Comparison of ENCODE assay signal across 2 cellular contexts in the genomic region with DNA sequence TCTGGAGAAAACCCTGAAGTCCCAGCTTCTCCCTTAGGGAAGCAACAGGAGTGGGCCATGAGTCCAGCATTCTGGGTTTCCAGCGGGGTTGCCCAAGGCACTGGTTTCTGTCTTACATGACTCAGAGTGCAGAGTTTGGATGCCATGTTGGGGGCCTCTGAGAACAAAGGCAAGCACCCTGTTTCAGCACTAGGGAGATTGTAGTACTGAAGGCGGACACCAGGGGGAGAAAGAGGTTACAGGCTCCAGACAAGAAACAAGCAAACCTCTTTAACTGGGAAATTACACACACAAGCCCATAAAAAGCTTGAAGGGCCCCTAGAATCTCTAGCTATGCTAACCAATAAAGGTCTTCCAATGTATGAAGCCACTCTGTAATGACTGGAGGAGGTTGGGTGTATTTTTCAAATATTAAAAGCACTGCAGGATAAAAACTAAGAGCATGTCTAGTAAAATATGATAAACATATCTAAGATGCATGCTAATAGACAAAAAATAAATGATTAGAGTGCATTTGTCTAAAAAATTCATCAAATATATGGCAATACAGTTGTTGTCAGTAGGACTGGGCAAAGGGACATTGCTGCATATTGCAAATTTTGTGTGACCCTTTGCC.
TF ChIP-seq lines count a peak whose summit lies in the region.

No MANE protein-coding gene starts in this region.

TF ChIP-seq in IMR-90, 13 proteins besides CTCF, POLR2A, EP300 and RAD21:
- TF ChIP-seq CEBPB (IDR thresholded peaks at IDR 0.05; ENCODE audit: low read depth, low read length): no peak

TF ChIP-seq in SK-N-SH treated with all-trans-retinoic acid at 6 μM for 48 hours, 23 proteins besides CTCF, POLR2A, EP300 and RAD21:
- TF ChIP-seq ZNF565 (CRISPR knock-in tag; conservative IDR thresholded peaks at IDR 0.05; ENCODE audit: low read depth) (no peak), ARNTL (CRISPR knock-in tag; IDR thresholded peaks at IDR 0.05; ENCODE audit: borderline replicate concordance, low read depth) (no peak), GLIS3 (CRISPR knock-in tag; IDR thresholded peaks at IDR 0.05) (no peak), TCF4 (CRISPR knock-in tag; IDR thresholded peaks at IDR 0.05; ENCODE audit: borderline replicate concordance) (no peak), PPARA (CRISPR knock-in tag; IDR thresholded peaks at IDR 0.05; ENCODE audit: borderline replicate concordance) (no peak), ZNF70 (CRISPR knock-in tag; IDR thresholded peaks at IDR 0.05) (no peak), ZC3H10 (CRISPR knock-in tag; IDR thresholded peaks at IDR 0.05) (no peak), SNAI2 (CRISPR knock-in tag; IDR thresholded peaks at IDR 0.05) (no peak), ZNF8 (CRISPR knock-in tag; IDR thresholded peaks at IDR 0.05) (no peak), ZFP3 (CRISPR knock-in tag; IDR thresholded peaks at IDR 0.05) (no peak), ISL1 (CRISPR knock-in tag; IDR thresholded peaks at IDR 0.05) (no peak), RARB (CRISPR knock-in tag; IDR thresholded peaks at IDR 0.05) (no peak), OSR1 (CRISPR knock-in tag; IDR thresholded peaks at IDR 0.05) (no peak), ZFP30 (CRISPR knock-in tag; IDR thresholded peaks at IDR 0.05) (no peak), TOX (CRISPR knock-in tag; IDR thresholded peaks at IDR 0.05; ENCODE audit: borderline replicate concordance) (no peak)
- TF ChIP-seq, protein P1, sequence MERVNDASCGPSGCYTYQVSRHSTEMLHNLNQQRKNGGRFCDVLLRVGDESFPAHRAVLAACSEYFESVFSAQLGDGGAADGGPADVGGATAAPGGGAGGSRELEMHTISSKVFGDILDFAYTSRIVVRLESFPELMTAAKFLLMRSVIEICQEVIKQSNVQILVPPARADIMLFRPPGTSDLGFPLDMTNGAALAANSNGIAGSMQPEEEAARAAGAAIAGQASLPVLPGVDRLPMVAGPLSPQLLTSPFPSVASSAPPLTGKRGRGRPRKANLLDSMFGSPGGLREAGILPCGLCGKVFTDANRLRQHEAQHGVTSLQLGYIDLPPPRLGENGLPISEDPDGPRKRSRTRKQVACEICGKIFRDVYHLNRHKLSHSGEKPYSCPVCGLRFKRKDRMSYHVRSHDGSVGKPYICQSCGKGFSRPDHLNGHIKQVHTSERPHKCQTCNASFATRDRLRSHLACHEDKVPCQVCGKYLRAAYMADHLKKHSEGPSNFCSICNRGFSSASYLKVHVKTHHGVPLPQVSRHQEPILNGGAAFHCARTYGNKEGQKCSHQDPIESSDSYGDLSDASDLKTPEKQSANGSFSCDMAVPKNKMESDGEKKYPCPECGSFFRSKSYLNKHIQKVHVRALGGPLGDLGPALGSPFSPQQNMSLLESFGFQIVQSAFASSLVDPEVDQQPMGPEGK (CRISPR knock-in tag; IDR thresholded peaks at IDR 0.05; ENCODE audit: borderline replicate concordance): no peak
- TF ChIP-seq, protein P2, sequence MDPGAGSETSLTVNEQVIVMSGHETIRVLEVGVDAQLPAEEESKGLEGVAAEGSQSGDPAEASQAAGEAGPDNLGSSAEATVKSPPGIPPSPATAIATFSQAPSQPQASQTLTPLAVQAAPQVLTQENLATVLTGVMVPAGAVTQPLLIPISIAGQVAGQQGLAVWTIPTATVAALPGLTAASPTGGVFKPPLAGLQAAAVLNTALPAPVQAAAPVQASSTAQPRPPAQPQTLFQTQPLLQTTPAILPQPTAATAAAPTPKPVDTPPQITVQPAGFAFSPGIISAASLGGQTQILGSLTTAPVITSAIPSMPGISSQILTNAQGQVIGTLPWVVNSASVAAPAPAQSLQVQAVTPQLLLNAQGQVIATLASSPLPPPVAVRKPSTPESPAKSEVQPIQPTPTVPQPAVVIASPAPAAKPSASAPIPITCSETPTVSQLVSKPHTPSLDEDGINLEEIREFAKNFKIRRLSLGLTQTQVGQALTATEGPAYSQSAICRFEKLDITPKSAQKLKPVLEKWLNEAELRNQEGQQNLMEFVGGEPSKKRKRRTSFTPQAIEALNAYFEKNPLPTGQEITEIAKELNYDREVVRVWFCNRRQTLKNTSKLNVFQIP (CRISPR knock-in tag; IDR thresholded peaks at IDR 0.05; ENCODE audit: borderline replicate concordance, low read depth): no peak
- TF ChIP-seq, protein P3, sequence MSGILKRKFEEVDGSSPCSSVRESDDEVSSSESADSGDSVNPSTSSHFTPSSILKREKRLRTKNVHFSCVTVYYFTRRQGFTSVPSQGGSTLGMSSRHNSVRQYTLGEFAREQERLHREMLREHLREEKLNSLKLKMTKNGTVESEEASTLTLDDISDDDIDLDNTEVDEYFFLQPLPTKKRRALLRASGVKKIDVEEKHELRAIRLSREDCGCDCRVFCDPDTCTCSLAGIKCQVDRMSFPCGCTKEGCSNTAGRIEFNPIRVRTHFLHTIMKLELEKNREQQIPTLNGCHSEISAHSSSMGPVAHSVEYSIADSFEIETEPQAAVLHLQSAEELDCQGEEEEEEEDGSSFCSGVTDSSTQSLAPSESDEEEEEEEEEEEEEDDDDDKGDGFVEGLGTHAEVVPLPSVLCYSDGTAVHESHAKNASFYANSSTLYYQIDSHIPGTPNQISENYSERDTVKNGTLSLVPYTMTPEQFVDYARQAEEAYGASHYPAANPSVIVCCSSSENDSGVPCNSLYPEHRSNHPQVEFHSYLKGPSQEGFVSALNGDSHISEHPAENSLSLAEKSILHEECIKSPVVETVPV (CRISPR knock-in tag; IDR thresholded peaks at IDR 0.05): no peak
- TF ChIP-seq, protein P4, sequence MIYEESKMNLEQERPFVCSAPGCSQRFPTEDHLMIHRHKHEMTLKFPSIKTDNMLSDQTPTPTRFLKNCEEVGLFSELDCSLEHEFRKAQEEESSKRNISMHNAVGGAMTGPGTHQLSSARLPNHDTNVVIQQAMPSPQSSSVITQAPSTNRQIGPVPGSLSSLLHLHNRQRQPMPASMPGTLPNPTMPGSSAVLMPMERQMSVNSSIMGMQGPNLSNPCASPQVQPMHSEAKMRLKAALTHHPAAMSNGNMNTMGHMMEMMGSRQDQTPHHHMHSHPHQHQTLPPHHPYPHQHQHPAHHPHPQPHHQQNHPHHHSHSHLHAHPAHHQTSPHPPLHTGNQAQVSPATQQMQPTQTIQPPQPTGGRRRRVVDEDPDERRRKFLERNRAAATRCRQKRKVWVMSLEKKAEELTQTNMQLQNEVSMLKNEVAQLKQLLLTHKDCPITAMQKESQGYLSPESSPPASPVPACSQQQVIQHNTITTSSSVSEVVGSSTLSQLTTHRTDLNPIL (CRISPR knock-in tag; IDR thresholded peaks at IDR 0.05; ENCODE audit: low read depth): no peak
